In the genomic region with DNA sequence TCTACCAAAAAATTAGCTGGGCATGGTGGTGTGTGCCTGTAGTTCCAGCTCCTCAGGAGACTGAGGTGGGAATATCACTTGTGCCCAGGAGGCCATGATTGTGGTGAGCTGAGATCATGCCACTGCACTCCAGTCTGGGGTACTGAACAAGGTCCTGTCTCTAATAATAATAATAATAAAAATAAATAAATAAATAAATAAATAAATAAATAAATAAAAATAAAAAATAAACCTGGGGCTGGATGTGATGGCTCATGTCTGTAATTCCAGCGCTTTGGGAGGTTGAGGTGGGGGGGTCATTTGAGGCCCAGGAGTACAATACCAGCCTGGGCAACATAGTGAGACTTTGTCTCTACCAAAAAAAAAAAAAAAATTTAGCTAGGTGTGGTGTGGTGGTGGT, we compare ENCODE assay signal across 35 cellular contexts.
"Had no signal": no experiment of that assay in that cellular context is flagged by ENCODE, and none has a peak within 500 bp of the region (broad histone marks: within the 10 kb centered on the region; RNA-seq: fewer than 3 reads in every experiment).

No MANE protein-coding gene starts in this region.

- H3K36me3 ChIP-seq: MG63 had no signal

- H3K9me3 ChIP-seq: MG63 had no signal

- H3K27ac ChIP-seq: KMS-11 had no signal

- H3K27me3 ChIP-seq: MG63 had no signal

- H3K4me3 ChIP-seq: MG63 had no signal

- DNase-seq: Karpas-422, Kasumi-1, KG1, MG63, MM.1S, MV-4-11, NCI-H1048, NCI-H1092, NCI-H1092 treated with DMSO at 0.1 percent for 48 hours, NCI-H1105, NCI-H1105 treated with DMSO at 0.1 percent for 48 hours, NCI-H1417, NCI-H1417 treated with DMSO at 0.1 percent for 48 hours, NCI-H1436, NCI-H1436 treated with DMSO at 0.1 percent for 48 hours, NCI-H146, NCI-H1694, NCI-H1694 treated with DMSO at 0.1 percent for 48 hours, NCI-H187, NCI-H187 treated with DMSO at 0.1 percent for 48 hours, NCI-H1930, NCI-H2029, NCI-H2029 treated with DMSO at 0.1 percent for 48 hours, NCI-H2081, NCI-H2081 treated with DMSO at 0.1 percent for 48 hours, NCI-H2107, NCI-H2171, NCI-H2171 treated with DMSO at 0.1 percent for 48 hours, NCI-H2227 treated with DMSO at 0.1 percent for 48 hours, NCI-H226, NCI-H345, NCI-H446, NCI-H446 treated with DMSO at 0.1 percent for 48 hours, NCI-H510A had no signal
